In the genomic region with DNA sequence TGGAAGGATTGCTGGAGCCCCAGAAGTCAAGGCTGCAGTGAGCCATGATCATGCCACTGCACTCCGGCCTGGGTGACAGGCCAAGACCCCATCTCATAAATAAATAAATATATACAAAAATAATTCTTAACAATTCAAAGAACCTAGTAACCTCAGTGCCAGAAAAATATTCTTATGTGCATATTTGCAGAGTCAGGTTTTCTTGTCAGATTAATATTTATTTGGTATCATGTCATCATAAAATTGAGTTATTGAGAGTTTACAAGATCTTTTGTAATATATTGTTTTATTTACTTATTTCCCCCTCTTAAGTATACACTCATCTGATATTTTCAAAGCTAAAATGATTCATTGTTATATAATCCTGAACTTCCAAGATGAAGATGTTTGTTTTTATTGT, we compare ENCODE assay signal across 23 cellular contexts. TPM values are rescaled to one million over a fixed set of nuclear protein-coding genes. Genes with fewer than 3 reads are reported as not detected.
DNase-seq lines count a peak whose midpoint lies in the region; ATAC-seq, FAIRE-seq and TF ChIP-seq lines count a peak whose summit lies in the region.
"Had no signal": no experiment of that assay in that cellular context is flagged by ENCODE, and none has a peak within 500 bp of the region (broad histone marks: within the 10 kb centered on the region; RNA-seq: fewer than 3 reads in every experiment).

No MANE protein-coding gene starts in this region.

- H4K8ac ChIP-seq in IMR-90 (ENCODE audit: low read depth in 2 of 2, low read length in 2 of 2) = no peak overlapping the region

- H3K27ac ChIP-seq in IMR-90 (ENCODE audit: insufficient read depth, low read length) (no peak overlapping the region), K562 (ENCODE audit: extremely low read depth, low read depth, low read length) (no peak overlapping the region), pancreas (no peak overlapping the region), ascending aorta (no peak overlapping the region)
- H3K27ac ChIP-seq: BLaER1 had no signal

- H2BK20ac ChIP-seq in IMR-90 (ENCODE audit: low read depth, low read length) = no peak overlapping the region

- no peak overlapping the region for H4K5ac ChIP-seq in IMR-90 (ENCODE audit: low read depth, low read length)

- H3K4ac ChIP-seq in IMR-90 (ENCODE audit: low read depth, low read length) = no peak overlapping the region

- H3K36me3 ChIP-seq in IMR-90 (ENCODE audit: control insufficient read depth, insufficient read depth, low read length) (no peaks in the 10 kb centered on the region), K562 (ENCODE audit: control insufficient read depth, insufficient read depth, low read length) (no peaks in the 10 kb centered on the region), pancreas (no peaks in the 10 kb centered on the region), ascending aorta (no peaks in the 10 kb centered on the region)
- H3K36me3 ChIP-seq: BE2C, BLaER1 had no signal

- POLR2A ChIA-PET in IMR-90 (lab: Charles Lee; ENCODE audit: unreplicated experiment) = no interaction called here
- POLR2A ChIA-PET in K562 (lab: Yijun Ruan, JAX) = no interaction called here

- H3K9me1 ChIP-seq in IMR-90 (ENCODE audit: insufficient read depth, low read length) = no peaks in the 10 kb centered on the region
- no peaks in the 10 kb centered on the region for H3K9me1 ChIP-seq in K562 (ENCODE audit: control insufficient read depth, insufficient read depth, low read length)

- H3K27me3 ChIP-seq in IMR-90 (ENCODE audit: control insufficient read depth, insufficient read depth, low read length) (no peaks in the 10 kb centered on the region), K562 (ENCODE audit: control insufficient read depth in 2 of 2, insufficient read depth in 2 of 2, low read length in 2 of 2) (no peaks in the 10 kb centered on the region), pancreas (no peaks in the 10 kb centered on the region), ascending aorta (no peaks in the 10 kb centered on the region)
- H3K27me3 ChIP-seq: BE2C, BLaER1 had no signal

- no peaks in the 10 kb centered on the region for H3K4me1 ChIP-seq in IMR-90 (ENCODE audit: control insufficient read depth, insufficient read depth, low read length)
- H3K4me1 ChIP-seq in K562 (replicated peaks in 1 of 2; ENCODE audit: control insufficient read depth in 2 of 2, insufficient read depth in 2 of 2, low read length in 2 of 2) = no peaks in the 10 kb centered on the region; a peak in 1 of 5 replicates
- no peaks in the 10 kb centered on the region for H3K4me1 ChIP-seq in pancreas
- no peaks in the 10 kb centered on the region for H3K4me1 ChIP-seq in ascending aorta
- H3K4me1 ChIP-seq: BE2C had no signal

- DNase-seq in IMR-90 (no peak), K562 (ENCODE audit: extremely low read depth in 1 of 4, low spot score in 3 of 4) (no peak), pancreas (no peak), putamen (ENCODE audit: low spot score) (no peak), GM12892 (ENCODE audit: insufficient read length) (no peak), ascending aorta (ENCODE audit: low spot score in 2 of 2) (no peak)
- DNase-seq: 8988T; ACHN; BE2C; C1 segment of cervical spinal cord; CD4-positive, alpha-beta memory T cell; CD4-positive, CD25-positive, alpha-beta regulatory T cell; CD8-positive, alpha-beta memory T cell; COR-L47; DMS 273 treated with DMSO at 0.1 percent for 48 hours; DMS153; DMS53; DMS79; DND-41; EL; GDM1 had no signal

- H4K20me1 ChIP-seq in IMR-90 (ENCODE audit: insufficient read depth, low read length) = no peaks in the 10 kb centered on the region
- H4K20me1 ChIP-seq in K562 (replicated peaks; ENCODE audit: control insufficient read depth, insufficient read depth, low read length) = no peaks in the 10 kb centered on the region
- H4K20me1 ChIP-seq: BLaER1 had no signal

- CTCF ChIA-PET in IMR-90 (lab: Yijun Ruan, JAX) = no interaction called here
- CTCF ChIA-PET in K562 (lab: Yijun Ruan, JAX; ENCODE audit: low intra/inter-chr PET ratio) = no interaction called here

- dilution Hi-C loops in IMR-90 (cut with HindIII; ENCODE audit: low sequenced_read_pairs, unreplicated experiment) = no loop called here

- no peak overlapping the region for H3K23ac ChIP-seq in IMR-90 (ENCODE audit: low read depth, low read length)

- TF ChIP-seq POLR2A in IMR-90 (IDR thresholded peaks at IDR 0.05; ENCODE audit: low read depth, low read length) (no peak), K562 (conservative IDR thresholded peaks at IDR 0.05) (no peak), GM12892 (IDR thresholded peaks at IDR 0.05; ENCODE audit: low read depth, low read length) (no peak)

- TF ChIP-seq RAD21 in IMR-90 (IDR thresholded peaks at IDR 0.05; ENCODE audit: low read length) = no peak
- no peak for TF ChIP-seq RAD21 in K562 (CRISPR knock-in tag; conservative IDR thresholded peaks at IDR 0.05 in 1 of 2, IDR thresholded peaks at IDR 0.05 in 1 of 2)

- ATAC-seq in IMR-90 (ENCODE audit: low read depth) = no peak
- no peak for ATAC-seq in K562
- ATAC-seq in pancreas = no peak
- ATAC-seq: GM12878 had no signal

- TF ChIP-seq CTCF in IMR-90 (conservative IDR thresholded peaks at IDR 0.05; ENCODE audit: low read depth, low read length) (no peak), K562 (IDR thresholded peaks at IDR 0.05 in 2 of 3, conservative IDR thresholded peaks at IDR 0.05 in 1 of 3; ENCODE audit: insufficient read depth in 2 of 3, low read depth in 1 of 3, low read length in 3 of 3) (no peak), pancreas (IDR thresholded peaks at IDR 0.05) (no peak), ascending aorta (IDR thresholded peaks at IDR 0.05) (no peak)

- no peak overlapping the region for H3K14ac ChIP-seq in IMR-90 (replicated peaks; ENCODE audit: low read depth, low read length)

- no TSS peak for BruUV-seq in IMR-90 (replicated peaks; lab: Mats Ljungman, UMichigan)
- no TSS peak for BruUV-seq in K562 (replicated peaks; lab: Mats Ljungman, UMichigan)

- H3K18ac ChIP-seq in IMR-90 (ENCODE audit: low read depth, low read length) = no peak overlapping the region

- H2BK120ac ChIP-seq in IMR-90 (ENCODE audit: low read depth, low read length) = no peak overlapping the region

- H4K91ac ChIP-seq in IMR-90 (ENCODE audit: insufficient read depth, low read depth, low read length) = no peak overlapping the region

- H3K79me2 ChIP-seq in K562 (ENCODE audit: control insufficient read depth, insufficient read depth, low read length) = no peaks in the 10 kb centered on the region

- intact Hi-C loops in IMR-90 (cut with micrococcal nuclease) (no loop called here), K562 (cut with micrococcal nuclease) (no loop called here), pancreas (cut with DNase I) (no loop called here), ascending aorta (cut with DNase I) (no loop called here)

- H2BK15ac ChIP-seq in IMR-90 (ENCODE audit: low read depth, low read length) = no peak overlapping the region

- in situ Hi-C loops in IMR-90 (cut with MboI; ENCODE audit: low sequenced_read_pairs) (no loop called here), K562 (cut with MboI) (no loop called here)

- H2AK5ac ChIP-seq in IMR-90 (ENCODE audit: low read depth, low read length) = no peak overlapping the region

- H2BK5ac ChIP-seq in IMR-90 (ENCODE audit: low read depth, low read length, poor library complexity, severe bottlenecking) = no peak overlapping the region

- H2AFZ ChIP-seq in IMR-90 (replicated peaks; ENCODE audit: low read length, poor library complexity) = no peak overlapping the region
- H2AFZ ChIP-seq in K562 (ENCODE audit: low read depth, low read length) = no peak overlapping the region

- no peaks in the 10 kb centered on the region for H3K79me1 ChIP-seq in IMR-90 (ENCODE audit: low read depth in 1 of 2, low read length in 2 of 2)

- H3K4me3 ChIP-seq in IMR-90 (ENCODE audit: insufficient read depth, low read depth, low read length) = no peak overlapping the region
- H3K4me3 ChIP-seq in K562 = no peak overlapping the region
- H3K4me3 ChIP-seq in pancreas = no peak overlapping the region
- no peak overlapping the region for H3K4me3 ChIP-seq in ascending aorta
- H3K4me3 ChIP-seq: BLaER1, GM12878 had no signal

- H3K4me2 ChIP-seq in IMR-90 (ENCODE audit: low read depth, low read length) (no peak overlapping the region), K562 (ENCODE audit: insufficient read depth, low read length) (no peak overlapping the region)
- H3K4me2 ChIP-seq: BLaER1 had no signal

- no peak for TF ChIP-seq EP300 in K562 (IDR thresholded peaks at IDR 0.05; ENCODE audit: low read length)

- no peak overlapping the region for H2AK9ac ChIP-seq in IMR-90 (replicated peaks; ENCODE audit: low read depth, low read length, poor library complexity)

- FAIRE-seq in K562 (lab: Jason Lieb, UNC) = no peak
- peak; percentile 75 for FAIRE-seq in pancreas (lab: Jason Lieb, UNC)
- FAIRE-seq in GM12892 (lab: Jason Lieb, UNC) = no peak
- FAIRE-seq: GM12878 had no signal

- no CpG with 5 or more reads among the region's 1 CpG for WGBS in IMR-90 (ENCODE audit: extremely low coverage in 2 of 2, insufficient read length in 1 of 2), 2 experiments
- WGBS in K562 (ENCODE audit: insufficient coverage, low coverage, missing lambda C conversion rate) = 50% methylated on average over 1 of the region's 1 CpG
- WGBS in pancreas, 2 donors = 78 to 94% methylated on average over 1 of the region's 1 CpG

- peaks cover 2% of the 10 kb centered on the region; the same call in 1 of the 2 replicates for H3K9me3 ChIP-seq in IMR-90 (ENCODE audit: control insufficient read depth, insufficient read depth, low read length)
- H3K9me3 ChIP-seq in K562 (replicated peaks; ENCODE audit: control insufficient read depth, insufficient read depth, low read depth, low read length) = no peaks in the 10 kb centered on the region
- no peaks in the 10 kb centered on the region for H3K9me3 ChIP-seq in pancreas
- H3K9me3 ChIP-seq in ascending aorta = no peaks in the 10 kb centered on the region
- H3K9me3 ChIP-seq: BE2C had no signal

- no peak overlapping the region for H3K9ac ChIP-seq in IMR-90 (ENCODE audit: low read depth, low read length)
- no peak overlapping the region for H3K9ac ChIP-seq in K562 (ENCODE audit: insufficient read depth in 1 of 2, low read depth in 2 of 2, low read length in 2 of 2)
- H3K9ac ChIP-seq: BLaER1 had no signal

- H3K56ac ChIP-seq in IMR-90 (ENCODE audit: extremely low read depth, insufficient read depth, low read length) = no peak overlapping the region

RNA-seq across cellular contexts. Expression of a gene that starts 24.5 kb away (rescaled TPM):
- total RNA-seq in IMR-90 (2012; rRNA removed) (7.0 and 12.2 TPM in 2 replicates), K562 (2014; rRNA removed) (7.6 and 9.0 TPM in 2 replicates), K562 (2014; rRNA removed; fragmentation: Illumina TruSeq; extraction: Trizol) (20.4 and 23.1 TPM in 2 replicates), K562 (2015; rRNA removed; fragmentation: Illumina TruSeq; extraction: Trizol) (16.1 and 16.6 TPM in 2 replicates), K562 (2021) (18.3 and 18.9 TPM in 2 replicates), pancreas (1 to 10 TPM; 2.9 to 8.1 (median 5.5) TPM), ascending aorta (9.9 TPM)
- polyA plus RNA-seq in IMR-90 (2012; rRNA removed) (1.8 and 2.4 TPM in 2 replicates), K562 (2011; rRNA removed) (8.1 and 12.4 TPM in 2 replicates), K562 (2014; fragmentation: Illumina TruSeq; extraction: Trizol) (11.7 and 13.7 TPM in 2 replicates), K562 (2014; fragmentation: Nextera tagmentation; extraction: Ambion mirVana) (1 to 10 TPM; 6.3 to 6.5 TPM), K562 (2014; rRNA removed) (6.3 and 6.7 TPM in 2 replicates), pancreas (1 to 10 TPM; 3.0 to 3.9 TPM)
- polyA plus RNA-seq in IMR-90 (2012; cell fraction: cytosol; rRNA removed) = 0.25 TPM in 2 replicates
- 0.36 and 3.2 TPM in 2 replicates for polyA plus RNA-seq in IMR-90 (2012; cell fraction: nucleus; rRNA removed; ENCODE audit: low replicate concordance)
- 8.5 and 34.7 TPM in 2 replicates for total RNA-seq in K562 (2011; cell fraction: chromatin; rRNA removed; ENCODE audit: low replicate concordance)
- total RNA-seq in K562 (2011; cell fraction: nucleolus; rRNA removed) = 3.8 and 4.7 TPM in 2 replicates
- 8.9 and 12.0 TPM in 2 replicates for total RNA-seq in K562 (2011; cell fraction: nucleoplasm; rRNA removed)
- polyA plus RNA-seq in K562 (2011; cell fraction: cytosol; rRNA removed) = 2.2 and 3.9 TPM in 2 replicates
- polyA plus RNA-seq in K562 (2011; cell fraction: nucleus; rRNA removed) = 7.1 and 8.6 TPM in 2 replicates
- 11.3 and 12.1 TPM in 2 replicates for polyA plus RNA-seq in K562 (2012)
- polyA minus RNA-seq in K562 (2011; rRNA and poly(A)+ RNA removed) = 41.7 and 42.8 TPM in 2 replicates
- polyA minus RNA-seq in K562 (2011; cell fraction: cytosol; rRNA and poly(A)+ RNA removed) = 17.7 and 20.5 TPM in 2 replicates
- polyA minus RNA-seq in K562 (2011; cell fraction: nucleus; rRNA and poly(A)+ RNA removed) = 8.1 and 12.4 TPM in 2 replicates
- 17.2 TPM for polyA plus RNA-seq in GM12892 (2012; ENCODE audit: missing spikeins)

RNA-seq across cellular contexts. Expression of a gene that starts 59.3 kb away (rescaled TPM):
- total RNA-seq in IMR-90 (2012; rRNA removed) = 21.7 and 23.5 TPM in 2 replicates
- polyA plus RNA-seq in IMR-90 (2012; rRNA removed) = 3.2 and 3.8 TPM in 2 replicates
- polyA plus RNA-seq in IMR-90 (2012; cell fraction: cytosol; rRNA removed) = 1.2 and 1.3 TPM in 2 replicates
- 0.28 and 3.9 TPM in 2 replicates for polyA plus RNA-seq in IMR-90 (2012; cell fraction: nucleus; rRNA removed; ENCODE audit: low replicate concordance)
- total RNA-seq in K562 (2011; cell fraction: chromatin; rRNA removed; ENCODE audit: low replicate concordance) = 114 and 187 TPM in 2 replicates
- total RNA-seq in K562 (2011; cell fraction: nucleolus; rRNA removed) = 100 and 116 TPM in 2 replicates
- 130 and 133 TPM in 2 replicates for total RNA-seq in K562 (2011; cell fraction: nucleoplasm; rRNA removed)
- total RNA-seq in K562 (2014; rRNA removed) = 17.8 and 21.7 TPM in 2 replicates
- 54.0 and 54.2 TPM in 2 replicates for total RNA-seq in K562 (2014; rRNA removed; fragmentation: Illumina TruSeq; extraction: Trizol)
- total RNA-seq in K562 (2015; rRNA removed; fragmentation: Illumina TruSeq; extraction: Trizol) = 41.2 and 43.3 TPM in 2 replicates
- 31.1 and 31.6 TPM in 2 replicates for total RNA-seq in K562 (2021)
- polyA plus RNA-seq in K562 (2011; rRNA removed) = 41.3 and 44.7 TPM in 2 replicates
- polyA plus RNA-seq in K562 (2011; cell fraction: cytosol; rRNA removed) = 12.5 and 26.8 TPM in 2 replicates
- polyA plus RNA-seq in K562 (2011; cell fraction: nucleus; rRNA removed) = 25.7 and 36.5 TPM in 2 replicates
- polyA plus RNA-seq in K562 (2012) = 17.5 and 23.2 TPM in 2 replicates
- polyA plus RNA-seq in K562 (2014; fragmentation: Illumina TruSeq; extraction: Trizol) = 19.2 and 23.7 TPM in 2 replicates
- 1 to 10 TPM in 1 of 2 experiments, under 1 TPM in 1; 0.87 to 1.9 TPM for polyA plus RNA-seq in K562 (2014; fragmentation: Nextera tagmentation; extraction: Ambion mirVana)
- polyA plus RNA-seq in K562 (2014; rRNA removed) = 14.6 and 18.6 TPM in 2 replicates
- 150 and 168 TPM in 2 replicates for polyA minus RNA-seq in K562 (2011; rRNA and poly(A)+ RNA removed)
- 41.7 and 43.8 TPM in 2 replicates for polyA minus RNA-seq in K562 (2011; cell fraction: cytosol; rRNA and poly(A)+ RNA removed)
- 35.1 and 70.3 TPM in 2 replicates for polyA minus RNA-seq in K562 (2011; cell fraction: nucleus; rRNA and poly(A)+ RNA removed)
- total RNA-seq in pancreas = 1 to 10 TPM in 5 of 6 donors, under 1 TPM in 1; 0.79 to 7.3 (median 2.4) TPM
- under 1 TPM; 0.34 to 0.38 TPM for polyA plus RNA-seq in pancreas
- polyA plus RNA-seq in GM12892 (2012; ENCODE audit: missing spikeins) = 4.9 TPM
- 0.32 TPM for total RNA-seq in ascending aorta
- polyA plus RNA-seq: CD4-positive, alpha-beta memory T cell; CD8-positive, alpha-beta memory T cell had no signal
